22 cellular contexts compared by ENCODE assay signal in genomic region chr11:86748296-86748695, GRCh38. TPM values are rescaled to one million over a fixed set of nuclear protein-coding genes. Genes with fewer than 3 reads are reported as not detected.
A peak's percentile ranks its signal among the peaks of the same experiment; 100 is the strongest.
DNase-seq lines count a peak whose midpoint lies in the region; ATAC-seq, FAIRE-seq and TF ChIP-seq lines count a peak whose summit lies in the region.
"Had no signal": no experiment of that assay in that cellular context is flagged by ENCODE, and none has a peak within 500 bp of the region (broad histone marks: within the 10 kb centered on the region; RNA-seq: fewer than 3 reads in every experiment).

No MANE protein-coding gene starts in this region.

- FAIRE-seq in D721Med (lab: Jason Lieb, UNC): no peak
- FAIRE-seq: endothelial cell of umbilical vein had no signal

- no peaks in the 10 kb centered on the region for H3K9me3 Mint-ChIP-seq in osteocyte (ENCODE audit: unreplicated experiment)
- no peaks in the 10 kb centered on the region for H3K9me3 Mint-ChIP-seq in natural killer cell treated with Interleukin-12 subunit alpha and Interleukin-12 subunit beta and Interleukin-15 and Interleukin-18, amount 100 ng/mL, for 72 hours
- H3K9me3 Mint-ChIP-seq: activated CD8-positive, alpha-beta T cell treated with anti-CD3 and anti-CD28 coated beads for 36 hours; activated naive CD4-positive, alpha-beta T cell treated with anti-CD3 and anti-CD28 coated beads, Interleukin-2, amount 10 ng/mL, durations not matched to agents 7 days and 5 days; activated T-cell treated with anti-CD3 and anti-CD28 coated beads, Interleukin-2, amount 50 U/mL, for 4 hours had no signal

- no peak for TF ChIP-seq CTCF in osteocyte (IDR thresholded peaks at IDR 0.05)
- no peak for TF ChIP-seq CTCF in D721Med (IDR thresholded peaks at IDR 0.05; ENCODE audit: insufficient read depth, missing control alignments)

- no peak for ATAC-seq in natural killer cell treated with Interleukin-12 subunit alpha and Interleukin-12 subunit beta and Interleukin-15 and Interleukin-18, amount 100 ng/mL, for 72 hours
- no peak for ATAC-seq in HG03354 (IDR thresholded peaks at IDR 0.05; ENCODE audit: poor library complexity, severe bottlenecking, unreplicated experiment)
- ATAC-seq: activated CD8-positive, alpha-beta T cell treated with anti-CD3 and anti-CD28 coated beads for 36 hours; activated T-cell treated with anti-CD3 and anti-CD28 coated beads, Interleukin-2, amount 50 U/mL, for 4 hours; gastroesophageal sphincter had no signal

- peaks cover 71% of the 10 kb centered on the region for H3K4me1 Mint-ChIP-seq in osteocyte (ENCODE audit: unreplicated experiment)
- peaks cover 0 to 4% of the 10 kb centered on the region in 2 donors for H3K4me1 Mint-ChIP-seq in natural killer cell treated with Interleukin-12 subunit alpha and Interleukin-12 subunit beta and Interleukin-15 and Interleukin-18, amount 100 ng/mL, for 72 hours (ENCODE audit: low read depth in 2 of 2)
- H3K4me1 Mint-ChIP-seq: activated naive CD4-positive, alpha-beta T cell treated with anti-CD3 and anti-CD28 coated beads, Interleukin-2, amount 10 ng/mL, durations not matched to agents 7 days and 5 days had no signal

- peak; percentile 58 for DNase-seq in AG20443 (ENCODE audit: low spot score)
- peak; percentile 39 for DNase-seq in RPMI7951 (ENCODE audit: low read depth)
- DNase-seq in fibroblast of gingiva (ENCODE audit: low read depth): peak; percentile 75
- DNase-seq in osteocyte (ENCODE audit: extremely low spot score, unreplicated experiment): no peak
- no peak for DNase-seq in D721Med (ENCODE audit: insufficient read length, low spot score)
- DNase-seq in natural killer cell treated with Interleukin-12 subunit alpha and Interleukin-12 subunit beta and Interleukin-15 and Interleukin-18, amount 100 ng/mL, for 72 hours (ENCODE audit: low spot score): no peak
- no peak for DNase-seq in HUDEP-2 (lab: John Stamatoyannopoulos, UW; ENCODE audit: unreplicated experiment in 76 of 76)
- DNase-seq: activated CD8-positive, alpha-beta T cell treated with anti-CD3 and anti-CD28 coated beads for 36 hours; activated naive CD4-positive, alpha-beta T cell treated with anti-CD3 and anti-CD28 coated beads, Interleukin-2, amount 10 ng/mL, durations not matched to agents 7 days and 5 days; activated T-cell treated with anti-CD3 and anti-CD28 coated beads, Interleukin-2, amount 50 U/mL, for 4 hours; Karpas-422; kidney glomerular epithelial cell; mesendoderm; NCI-H1105; NCI-H2171; NCI-H69; retina; SIG-M5; stimulated activated CD4-positive, alpha-beta T cell treated with anti-CD3 and anti-CD28 coated beads, Interleukin-15, amount 100 ng/mL, for 24 hours had no signal

- H3K4me3 Mint-ChIP-seq in osteocyte (ENCODE audit: unreplicated experiment): no peak overlapping the region
- H3K4me3 Mint-ChIP-seq in natural killer cell treated with Interleukin-12 subunit alpha and Interleukin-12 subunit beta and Interleukin-15 and Interleukin-18, amount 100 ng/mL, for 72 hours: no peak overlapping the region
- H3K4me3 Mint-ChIP-seq: activated CD8-positive, alpha-beta T cell treated with anti-CD3 and anti-CD28 coated beads for 36 hours; activated naive CD4-positive, alpha-beta T cell treated with anti-CD3 and anti-CD28 coated beads, Interleukin-2, amount 10 ng/mL, durations not matched to agents 7 days and 5 days; activated T-cell treated with anti-CD3 and anti-CD28 coated beads, Interleukin-2, amount 50 U/mL, for 4 hours had no signal

- H3K36me3 Mint-ChIP-seq in osteocyte (ENCODE audit: unreplicated experiment): no peaks in the 10 kb centered on the region
- no peaks in the 10 kb centered on the region for H3K36me3 Mint-ChIP-seq in natural killer cell treated with Interleukin-12 subunit alpha and Interleukin-12 subunit beta and Interleukin-15 and Interleukin-18, amount 100 ng/mL, for 72 hours
- H3K36me3 Mint-ChIP-seq: activated naive CD4-positive, alpha-beta T cell treated with anti-CD3 and anti-CD28 coated beads, Interleukin-2, amount 10 ng/mL, durations not matched to agents 7 days and 5 days had no signal

- H3K27ac Mint-ChIP-seq in osteocyte (ENCODE audit: unreplicated experiment): peak overlapping the region; percentile 94
- H3K27ac Mint-ChIP-seq in natural killer cell treated with Interleukin-12 subunit alpha and Interleukin-12 subunit beta and Interleukin-15 and Interleukin-18, amount 100 ng/mL, for 72 hours: no peak overlapping the region
- H3K27ac Mint-ChIP-seq: activated CD8-positive, alpha-beta T cell treated with anti-CD3 and anti-CD28 coated beads for 36 hours; activated naive CD4-positive, alpha-beta T cell treated with anti-CD3 and anti-CD28 coated beads, Interleukin-2, amount 10 ng/mL, durations not matched to agents 7 days and 5 days had no signal

- no peaks in the 10 kb centered on the region for H3K27me3 Mint-ChIP-seq in osteocyte (ENCODE audit: unreplicated experiment)
- peaks cover 0 to 7% of the 10 kb centered on the region in 2 donors for H3K27me3 Mint-ChIP-seq in natural killer cell treated with Interleukin-12 subunit alpha and Interleukin-12 subunit beta and Interleukin-15 and Interleukin-18, amount 100 ng/mL, for 72 hours
- H3K27me3 Mint-ChIP-seq: activated naive CD4-positive, alpha-beta T cell treated with anti-CD3 and anti-CD28 coated beads, Interleukin-2, amount 10 ng/mL, durations not matched to agents 7 days and 5 days had no signal

RNA-seq across cellular contexts. Expression of gene PRSS23, which starts 52.0 kb away (rescaled TPM):
- total RNA-seq in RPMI7951 (2014; rRNA removed; shearing (Covaris generic)): 133 and 144 TPM in 2 replicates
- total RNA-seq in osteocyte: 545 and 556 TPM in 2 replicates
- total RNA-seq in natural killer cell treated with Interleukin-12 subunit alpha and Interleukin-12 subunit beta and Interleukin-15 and Interleukin-18, amount 100 ng/mL, for 72 hours: 1 to 10 TPM in 1 of 2 donors, under 1 TPM in 1; 0.95 to 3.4 TPM

Comparison
In these comparisons a context has a peak if more than half of its experiments do, and no peak if none do; other contexts are left out.
1. DNase-seq: peak in AG20443 (single experiment), RPMI7951 (single experiment) and fibroblast of gingiva (single experiment); none in osteocyte (single experiment), D721Med (single experiment), natural killer cell treated with Interleukin-12 subunit alpha and Interleukin-12 subunit beta and Interleukin-15 and Interleukin-18, amount 100 ng/mL, for 72 hours (single experiment) and HUDEP-2 (0 of 76).
2. RNA of gene PRSS23, which starts 52.0 kb away (total RNA-seq): 545 to 556 TPM in osteocyte and 133 to 144 TPM in RPMI7951; 0.95 to 3.4 TPM in natural killer cell treated with Interleukin-12 subunit alpha and Interleukin-12 subunit beta and Interleukin-15 and Interleukin-18, amount 100 ng/mL, for 72 hours; every median in the first group is over 10 times any median in the second.